Comparison of ENCODE assay signal across 8 cellular contexts in genomic region chr2:88874063-88874657, GRCh38.
DNase-seq lines count a peak whose midpoint lies in the region; ATAC-seq, FAIRE-seq and TF ChIP-seq lines count a peak whose summit lies in the region.

No MANE protein-coding gene starts in this region.

- no peaks in the 10 kb centered on the region for H3K36me3 ChIP-seq in SK-N-SH (replicated peaks in 1 of 2; ENCODE audit: control insufficient read depth in 1 of 2, insufficient read depth in 2 of 2, low read length in 1 of 2)
- H3K36me3 ChIP-seq in kidney (ENCODE audit: control insufficient read depth in 1 of 2, insufficient read depth in 2 of 2, low read length in 2 of 2), result no peaks in the 10 kb centered on the region

- DNase-seq in EL (peak; percentile 48), SK-N-SH (peak; percentile 39), T47D (ENCODE audit: low read depth in 1 of 2, low spot score in 1 of 2) (peak; percentile 8 to 65), kidney (no peak)
- peak in 2 of 3 experiments; percentile 8 to 27 for DNase-seq in stimulated activated CD4-positive, alpha-beta T cell treated with anti-CD3 and anti-CD28 coated beads, TNF-alpha, amount 100 ng/mL, for 24 hours (ENCODE audit: low read depth in 3 of 3)

- POLR2A ChIA-PET in SK-N-SH (lab: Yijun Ruan, JAX), result no interaction called here

- in situ Hi-C loops in T47D (cut with HindIII; ENCODE audit: low pct_unique_long_range_greater_than_20kb, low sequenced_read_pairs), result no loop called here

- TF ChIP-seq CTCF in LNCAP (IDR thresholded peaks at IDR 0.05) (peak; percentile 78), SK-N-SH (IDR thresholded peaks at IDR 0.05) (peak; percentile 89), kidney (IDR thresholded peaks at IDR 0.05; ENCODE audit: borderline replicate concordance, extremely low read depth, insufficient read depth) (peak; percentile 84)

- H2AFZ ChIP-seq in SK-N-SH (ENCODE audit: low read depth), result no peak overlapping the region

- CTCF ChIA-PET in SK-N-SH (lab: Yijun Ruan, JAX), result interaction anchor here (0.6 to 2.0 kb wide), 10 partner anchors 10 to 176 kb away, joined by 3 to 9 read pairs (median 4); no protein-coding TSS in a partner anchor

- H3K4me3 ChIP-seq in SK-N-SH (ENCODE audit: low read depth in 2 of 2, low read length in 1 of 2), result peak overlapping the region in 1 of 2 experiments; percentile 25; a peak in 1 of 4 replicates
- H3K4me3 ChIP-seq in kidney (ENCODE audit: low read length in 2 of 2), result no peak overlapping the region

- H3K27me3 ChIP-seq in SK-N-SH (ENCODE audit: insufficient read depth), result peaks cover 9% of the 10 kb centered on the region; the same call in 1 of the 2 replicates

- H3K9ac ChIP-seq in SK-N-SH, result no peak overlapping the region
- no peak overlapping the region for H3K9ac ChIP-seq in kidney (ENCODE audit: low read length in 2 of 2)

- H3K27ac ChIP-seq in SK-N-SH (ENCODE audit: low read depth in 2 of 2, low read length in 1 of 2) (no peak overlapping the region), kidney (ENCODE audit: low read depth in 2 of 2, low read length in 2 of 2) (no peak overlapping the region)

- no peaks in the 10 kb centered on the region for H3F3A ChIP-seq in SK-N-SH (replicated peaks; ENCODE audit: insufficient read depth)

- H3K4me1 ChIP-seq in SK-N-SH (ENCODE audit: control insufficient read depth in 1 of 2, insufficient read depth in 2 of 2, low read depth in 1 of 2, low read length in 1 of 2), result no peaks in the 10 kb centered on the region
- no peaks in the 10 kb centered on the region for H3K4me1 ChIP-seq in kidney (ENCODE audit: control insufficient read depth in 1 of 2, insufficient read depth in 1 of 2, low read depth in 1 of 2, low read length in 2 of 2)

- TF ChIP-seq RAD21 in SK-N-SH (IDR thresholded peaks at IDR 0.05; ENCODE audit: low read length), result peak; percentile 84

- no peak for TF ChIP-seq EP300 in SK-N-SH (IDR thresholded peaks at IDR 0.05; ENCODE audit: borderline replicate concordance in 1 of 2, low read depth in 1 of 2, low read length in 1 of 2)

- H3K9me2 ChIP-seq in SK-N-SH, result no peaks in the 10 kb centered on the region

- intact Hi-C loops in kidney (cut with DNase I), result no loop called here

- peak overlapping the region; percentile 53; the same call in 1 of the 2 replicates for H3K4me2 ChIP-seq in SK-N-SH

- peak; percentile 96 for FAIRE-seq in kidney (lab: Jason Lieb, UNC)

- no peaks in the 10 kb centered on the region for H4K20me1 ChIP-seq in SK-N-SH (ENCODE audit: insufficient read depth)

- 24% methylated on average over 4 of the region's 4 CpGs for WGBS in SK-N-SH (ENCODE audit: low lambda C conversion rate)

- H3K9me3 ChIP-seq in SK-N-SH, result no peaks in the 10 kb centered on the region
- no peaks in the 10 kb centered on the region for H3K9me3 ChIP-seq in kidney (ENCODE audit: control insufficient read depth in 1 of 2, low read length in 2 of 2)

- no peak for ATAC-seq in GM18858 (IDR thresholded peaks at IDR 0.05; ENCODE audit: unreplicated experiment)
- no peak for ATAC-seq in HG03460 (IDR thresholded peaks at IDR 0.05; ENCODE audit: unreplicated experiment)

- H3K79me2 ChIP-seq in SK-N-SH (ENCODE audit: insufficient read depth), result no peaks in the 10 kb centered on the region

TF ChIP-seq in SK-N-SH, 30 proteins besides CTCF, POLR2A, EP300 and RAD21:
- TF ChIP-seq PBX3 (IDR thresholded peaks at IDR 0.05), result no peak
- TF ChIP-seq YY1 (IDR thresholded peaks at IDR 0.05; ENCODE audit: low read depth), result no peak
- TF ChIP-seq REST (IDR thresholded peaks at IDR 0.05; ENCODE audit: low read depth, low read length), result no peak
- TF ChIP-seq SMC3 (IDR thresholded peaks at IDR 0.05; ENCODE audit: low read depth, low read length), result peak; percentile 75
- TF ChIP-seq EZH2phosphoT487 (IDR thresholded peaks at IDR 0.05; ENCODE audit: borderline replicate concordance, low read depth), result no peak
- no peak for TF ChIP-seq NFIC (IDR thresholded peaks at IDR 0.05; ENCODE audit: borderline replicate concordance)
- no peak for TF ChIP-seq FOXJ3 (CRISPR knock-in tag; IDR thresholded peaks at IDR 0.05)
- TF ChIP-seq RXRA (IDR thresholded peaks at IDR 0.05; ENCODE audit: borderline replicate concordance, low read depth), result no peak
TF ChIP-seq in SK-N-SH: peak in this region for 1.
